Comparison of ENCODE assay signal across 9 cellular contexts in the genomic region with DNA sequence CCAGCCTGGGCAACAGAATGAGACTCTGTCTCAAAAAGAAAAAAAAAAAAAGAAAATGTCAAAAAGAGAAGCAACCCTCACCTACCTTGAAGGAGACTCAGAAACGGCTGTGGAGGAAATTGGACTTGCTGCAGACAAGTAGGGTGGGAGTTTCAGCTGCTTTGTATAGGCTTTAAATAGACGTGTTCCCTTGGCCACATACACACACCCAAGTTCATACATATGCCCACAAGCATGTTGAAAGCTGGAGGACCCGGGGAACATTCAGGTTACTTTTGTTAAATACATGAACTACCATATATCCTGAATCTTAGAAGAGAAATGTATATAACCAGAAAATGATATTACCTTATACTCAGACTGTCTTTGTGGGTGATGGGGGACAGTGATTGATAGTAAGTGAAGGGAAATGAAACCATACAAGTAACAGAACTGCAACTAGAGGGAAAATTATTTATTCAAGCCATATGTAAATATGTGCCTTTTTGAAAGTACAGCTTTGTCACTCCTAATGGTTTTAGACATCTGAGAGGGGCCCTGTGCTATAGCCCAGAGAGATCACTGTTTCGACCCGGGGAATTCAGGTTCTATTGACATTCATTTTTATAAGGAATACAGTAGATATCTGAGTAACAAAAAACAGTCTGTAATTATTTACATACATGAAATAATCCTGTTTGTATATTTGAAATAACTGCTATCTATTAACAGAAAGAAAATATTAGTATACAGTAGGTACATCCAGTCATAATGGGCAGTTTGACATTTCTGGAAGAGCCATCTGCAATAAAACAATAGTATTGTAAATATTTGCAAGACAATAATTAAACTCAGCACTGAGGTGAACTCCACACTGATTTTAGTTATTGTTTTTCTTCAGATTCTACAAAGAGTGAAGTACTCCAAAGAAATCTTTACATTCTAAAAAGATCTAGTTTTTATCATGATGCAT. TPM values are rescaled to one million over a fixed set of nuclear protein-coding genes. Genes with fewer than 3 reads are reported as not detected.
DNase-seq lines count a peak whose midpoint lies in the region; ATAC-seq and TF ChIP-seq lines count a peak whose summit lies in the region.
"Had no signal": no experiment of that assay in that cellular context is flagged by ENCODE, and none has a peak within 500 bp of the region (broad histone marks: within the 10 kb centered on the region; RNA-seq: fewer than 3 reads in every experiment).

No MANE protein-coding gene starts in this region.

- no peak overlapping the region for H3K4me3 Mint-ChIP-seq in activated CD4-positive, alpha-beta memory T cell treated with anti-CD3 and anti-CD28 coated beads, Interleukin-2, amount 10 ng/mL, durations not matched to agents 7 days and 5 days

- no peak for TF ChIP-seq CTCF in hepatocyte (IDR thresholded peaks at IDR 0.05; ENCODE audit: poor library complexity)

- no peak overlapping the region for H3K27ac Mint-ChIP-seq in activated CD4-positive, alpha-beta memory T cell treated with anti-CD3 and anti-CD28 coated beads, Interleukin-2, amount 10 ng/mL, durations not matched to agents 7 days and 5 days

- H3K9me3 Mint-ChIP-seq in activated CD4-positive, alpha-beta memory T cell treated with anti-CD3 and anti-CD28 coated beads, Interleukin-2, amount 10 ng/mL, durations not matched to agents 7 days and 5 days: peaks cover 3% of the 10 kb centered on the region

- H3K4me1 Mint-ChIP-seq in activated CD4-positive, alpha-beta memory T cell treated with anti-CD3 and anti-CD28 coated beads, Interleukin-2, amount 10 ng/mL, durations not matched to agents 7 days and 5 days: peaks cover 4% of the 10 kb centered on the region

- WGBS in hepatocyte (ENCODE audit: low lambda C conversion rate, missing lambda C conversion rate): 80% methylated on average over 5 of the region's 5 CpGs

- no peaks in the 10 kb centered on the region for H3K79me2 ChIP-seq in hepatocyte

- no peaks in the 10 kb centered on the region for H3K27me3 ChIP-seq in hepatocyte

- no peak overlapping the region for H2AFZ ChIP-seq in hepatocyte

- no peaks in the 10 kb centered on the region for H3K9me2 ChIP-seq in hepatocyte (replicated peaks; ENCODE audit: insufficient read depth)

- DNase-seq in hepatocyte (ENCODE audit: low spot score) (no peak), SHP77 (lab: John Stamatoyannopoulos, UW) (no peak), NCI-H82 (lab: John Stamatoyannopoulos, UW) (no peak)
- no peak for DNase-seq in stimulated activated CD4-positive, alpha-beta T cell treated with anti-CD3 and anti-CD28 coated beads, Interleukin-4, amount 100 ng/mL, for 24 hours
- no peak for DNase-seq in activated CD4-positive, alpha-beta memory T cell treated with anti-CD3 and anti-CD28 coated beads, Interleukin-2, amount 10 ng/mL, durations not matched to agents 7 days and 5 days
- DNase-seq: effector CD4-positive, alpha-beta T cell had no signal

- no peak overlapping the region for H3K4me3 ChIP-seq in hepatocyte

- peak; percentile 97 for ATAC-seq in GM18520 (IDR thresholded peaks at IDR 0.05; ENCODE audit: unreplicated experiment)
- peak; percentile 88 for ATAC-seq in GM21529 (IDR thresholded peaks at IDR 0.05; ENCODE audit: unreplicated experiment)
- peak; percentile 81 for ATAC-seq in HG03196 (IDR thresholded peaks at IDR 0.05; ENCODE audit: unreplicated experiment)

- H3K4me1 ChIP-seq in hepatocyte (ENCODE audit: insufficient read depth): peaks cover 4% of the 10 kb centered on the region

- H3K36me3 Mint-ChIP-seq in activated CD4-positive, alpha-beta memory T cell treated with anti-CD3 and anti-CD28 coated beads, Interleukin-2, amount 10 ng/mL, durations not matched to agents 7 days and 5 days (ENCODE audit: low read depth): no peaks in the 10 kb centered on the region

- CTCF ChIA-PET in activated CD4-positive, alpha-beta memory T cell treated with anti-CD3 and anti-CD28 coated beads, Interleukin-2, amount 10 ng/mL, durations not matched to agents 7 days and 5 days (lab: Charles Lee): interaction anchor here (0.7 kb wide), 1 partner anchor 9 kb away, joined by 5 read pairs; no protein-coding TSS in a partner anchor

- POLR2A ChIA-PET in activated CD4-positive, alpha-beta memory T cell treated with anti-CD3 and anti-CD28 coated beads, Interleukin-2, amount 10 ng/mL, durations not matched to agents 7 days and 5 days (lab: Charles Lee): no interaction called here

- H3K27me3 Mint-ChIP-seq in activated CD4-positive, alpha-beta memory T cell treated with anti-CD3 and anti-CD28 coated beads, Interleukin-2, amount 10 ng/mL, durations not matched to agents 7 days and 5 days: no peaks in the 10 kb centered on the region

- H3K9me3 ChIP-seq in hepatocyte (ENCODE audit: low read depth): no peaks in the 10 kb centered on the region

- H3K36me3 ChIP-seq in hepatocyte (replicated peaks; ENCODE audit: insufficient read depth, low read depth): no peaks in the 10 kb centered on the region

- no peaks in the 10 kb centered on the region for H4K20me1 ChIP-seq in hepatocyte (ENCODE audit: insufficient read depth, poor library complexity, severe bottlenecking)

- no peak overlapping the region for H3K4me2 ChIP-seq in hepatocyte

- peak overlapping the region; percentile 26 for H3K27ac ChIP-seq in hepatocyte

RNA-seq across cellular contexts. Expression of a gene that starts 48.0 kb away (rescaled TPM):
- 129 and 162 TPM in 2 replicates for total RNA-seq in hepatocyte
- polyA plus RNA-seq in hepatocyte: 152 and 193 TPM in 2 replicates
- 10 to 100 TPM; 23.3 to 24.7 TPM for total RNA-seq in activated CD4-positive, alpha-beta memory T cell treated with anti-CD3 and anti-CD28 coated beads, Interleukin-2, amount 10 ng/mL, durations not matched to agents 7 days and 5 days
